1 cellular context compared by ENCODE assay signal in the genomic region with DNA sequence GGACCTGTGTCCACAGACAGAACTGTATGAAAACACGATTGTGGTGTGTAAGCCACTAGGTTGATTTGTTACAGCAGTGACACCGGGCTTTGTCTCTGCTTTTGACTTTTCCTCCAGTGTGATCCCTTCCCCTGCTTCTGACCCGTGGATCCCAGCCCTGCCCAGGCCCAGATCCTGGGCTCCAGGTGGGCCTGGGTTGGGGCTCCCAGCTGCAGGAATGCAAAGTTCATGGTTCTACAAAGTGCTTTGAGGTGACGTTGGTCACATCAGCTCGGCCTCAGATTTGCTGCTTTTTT.
TF ChIP-seq lines count a peak whose summit lies in the region.

No MANE protein-coding gene starts in this region.

TF ChIP-seq in HepG2, 621 proteins besides CTCF, POLR2A, EP300 and RAD21 (continues in another document):
- TF ChIP-seq ZNF878 (CRISPR knock-in tag; IDR thresholded peaks at IDR 0.05) (no peak), ADNP (CRISPR knock-in tag; IDR thresholded peaks at IDR 0.05) (no peak), AHR (CRISPR knock-in tag; IDR thresholded peaks at IDR 0.05) (no peak), DNMT3B (CRISPR knock-in tag; conservative IDR thresholded peaks at IDR 0.05) (no peak), U2AF1 (optimal IDR thresholded peaks at IDR 0.05; ENCODE audit: low read depth, low read length) (no peak), JARID2 (CRISPR knock-in tag; IDR thresholded peaks at IDR 0.05; ENCODE audit: insufficient replicate concordance) (no peak), MAX (IDR thresholded peaks at IDR 0.05) (no peak; the same call in 1 of the 2 replicates), ETV5 (CRISPR knock-in tag; IDR thresholded peaks at IDR 0.05; ENCODE audit: borderline replicate concordance) (no peak; the same call in 1 of the 2 replicates), ATF1 (CRISPR knock-in tag; IDR thresholded peaks at IDR 0.05) (no peak), TBP (CRISPR knock-in tag; IDR thresholded peaks at IDR 0.05) (no peak), ZNF781 (CRISPR knock-in tag; IDR thresholded peaks at IDR 0.05; ENCODE audit: borderline replicate concordance, not compliant biosample characterization) (no peak), ZNF619 (CRISPR knock-in tag; IDR thresholded peaks at IDR 0.05) (no peak), CENPBD1 (CRISPR knock-in tag; IDR thresholded peaks at IDR 0.05; ENCODE audit: borderline replicate concordance, low read depth) (no peak), ZKSCAN1 (IDR thresholded peaks at IDR 0.05; ENCODE audit: low read length) (no peak), ELF4 (CRISPR knock-in tag; IDR thresholded peaks at IDR 0.05; ENCODE audit: borderline replicate concordance) (no peak), SMARCC2 (IDR thresholded peaks at IDR 0.05) (no peak), HOXA7 (CRISPR knock-in tag; IDR thresholded peaks at IDR 0.05) (no peak), ZNF598 (CRISPR knock-in tag; IDR thresholded peaks at IDR 0.05; ENCODE audit: borderline replicate concordance) (0 out of 2 replicates have a peak, but pooled peaks have one; percentile 25), ZNF414 (CRISPR knock-in tag; IDR thresholded peaks at IDR 0.05) (no peak), CEBPB (IDR thresholded peaks at IDR 0.05; ENCODE audit: borderline replicate concordance, low read depth, low read length) (no peak), GATA4 (IDR thresholded peaks at IDR 0.05; ENCODE audit: borderline replicate concordance, low read depth) (no peak), SYNCRIP (IDR thresholded peaks at IDR 0.05; ENCODE audit: insufficient read depth, low read depth, low read length) (no peak), NFKB2 (CRISPR knock-in tag; IDR thresholded peaks at IDR 0.05; ENCODE audit: borderline replicate concordance) (no peak), NR2F1 (CRISPR knock-in tag; IDR thresholded peaks at IDR 0.05) (no peak), KDM5B (CRISPR knock-in tag; IDR thresholded peaks at IDR 0.05; ENCODE audit: borderline replicate concordance) (peak; percentile 48; the same call in 1 of the 2 replicates), GFI1 (CRISPR knock-in tag; IDR thresholded peaks at IDR 0.05; ENCODE audit: borderline replicate concordance) (no peak), ZNF576 (CRISPR knock-in tag; IDR thresholded peaks at IDR 0.05) (no peak), ZNF672 (CRISPR knock-in tag; IDR thresholded peaks at IDR 0.05) (no peak), REPIN1 (CRISPR knock-in tag; IDR thresholded peaks at IDR 0.05; ENCODE audit: borderline replicate concordance, low read depth) (no peak), MAF1 (CRISPR knock-in tag; IDR thresholded peaks at IDR 0.05; ENCODE audit: borderline replicate concordance) (no peak), DRAP1 (CRISPR knock-in tag; IDR thresholded peaks at IDR 0.05) (0 out of 2 replicates have a peak, but pooled peaks have one; percentile 8), ZNF670 (CRISPR knock-in tag; IDR thresholded peaks at IDR 0.05; ENCODE audit: borderline replicate concordance) (no peak), ZNF891 (CRISPR knock-in tag; IDR thresholded peaks at IDR 0.05) (peak; percentile 48; the same call in 1 of the 2 replicates)
- TF ChIP-seq, protein P1, sequence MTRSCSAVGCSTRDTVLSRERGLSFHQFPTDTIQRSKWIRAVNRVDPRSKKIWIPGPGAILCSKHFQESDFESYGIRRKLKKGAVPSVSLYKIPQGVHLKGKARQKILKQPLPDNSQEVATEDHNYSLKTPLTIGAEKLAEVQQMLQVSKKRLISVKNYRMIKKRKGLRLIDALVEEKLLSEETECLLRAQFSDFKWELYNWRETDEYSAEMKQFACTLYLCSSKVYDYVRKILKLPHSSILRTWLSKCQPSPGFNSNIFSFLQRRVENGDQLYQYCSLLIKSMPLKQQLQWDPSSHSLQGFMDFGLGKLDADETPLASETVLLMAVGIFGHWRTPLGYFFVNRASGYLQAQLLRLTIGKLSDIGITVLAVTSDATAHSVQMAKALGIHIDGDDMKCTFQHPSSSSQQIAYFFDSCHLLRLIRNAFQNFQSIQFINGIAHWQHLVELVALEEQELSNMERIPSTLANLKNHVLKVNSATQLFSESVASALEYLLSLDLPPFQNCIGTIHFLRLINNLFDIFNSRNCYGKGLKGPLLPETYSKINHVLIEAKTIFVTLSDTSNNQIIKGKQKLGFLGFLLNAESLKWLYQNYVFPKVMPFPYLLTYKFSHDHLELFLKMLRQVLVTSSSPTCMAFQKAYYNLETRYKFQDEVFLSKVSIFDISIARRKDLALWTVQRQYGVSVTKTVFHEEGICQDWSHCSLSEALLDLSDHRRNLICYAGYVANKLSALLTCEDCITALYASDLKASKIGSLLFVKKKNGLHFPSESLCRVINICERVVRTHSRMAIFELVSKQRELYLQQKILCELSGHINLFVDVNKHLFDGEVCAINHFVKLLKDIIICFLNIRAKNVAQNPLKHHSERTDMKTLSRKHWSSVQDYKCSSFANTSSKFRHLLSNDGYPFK (CRISPR knock-in tag; IDR thresholded peaks at IDR 0.05; ENCODE audit: borderline replicate concordance), result 0 out of 2 replicates have a peak, but pooled peaks have one; percentile 48
- TF ChIP-seq, protein P2, sequence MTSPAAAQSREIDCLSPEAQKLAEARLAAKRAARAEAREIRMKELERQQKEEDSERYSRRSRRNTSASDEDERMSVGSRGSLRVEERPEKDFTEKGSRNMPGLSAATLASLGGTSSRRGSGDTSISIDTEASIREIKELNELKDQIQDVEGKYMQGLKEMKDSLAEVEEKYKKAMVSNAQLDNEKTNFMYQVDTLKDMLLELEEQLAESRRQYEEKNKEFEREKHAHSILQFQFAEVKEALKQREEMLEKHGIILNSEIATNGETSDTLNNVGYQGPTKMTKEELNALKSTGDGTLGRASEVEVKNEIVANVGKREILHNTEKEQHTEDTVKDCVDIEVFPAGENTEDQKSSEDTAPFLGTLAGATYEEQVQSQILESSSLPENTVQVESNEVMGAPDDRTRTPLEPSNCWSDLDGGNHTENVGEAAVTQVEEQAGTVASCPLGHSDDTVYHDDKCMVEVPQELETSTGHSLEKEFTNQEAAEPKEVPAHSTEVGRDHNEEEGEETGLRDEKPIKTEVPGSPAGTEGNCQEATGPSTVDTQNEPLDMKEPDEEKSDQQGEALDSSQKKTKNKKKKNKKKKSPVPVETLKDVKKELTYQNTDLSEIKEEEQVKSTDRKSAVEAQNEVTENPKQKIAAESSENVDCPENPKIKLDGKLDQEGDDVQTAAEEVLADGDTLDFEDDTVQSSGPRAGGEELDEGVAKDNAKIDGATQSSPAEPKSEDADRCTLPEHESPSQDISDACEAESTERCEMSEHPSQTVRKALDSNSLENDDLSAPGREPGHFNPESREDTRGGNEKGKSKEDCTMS (CRISPR knock-in tag; conservative IDR thresholded peaks at IDR 0.05), result no peak
- TF ChIP-seq, protein P3, sequence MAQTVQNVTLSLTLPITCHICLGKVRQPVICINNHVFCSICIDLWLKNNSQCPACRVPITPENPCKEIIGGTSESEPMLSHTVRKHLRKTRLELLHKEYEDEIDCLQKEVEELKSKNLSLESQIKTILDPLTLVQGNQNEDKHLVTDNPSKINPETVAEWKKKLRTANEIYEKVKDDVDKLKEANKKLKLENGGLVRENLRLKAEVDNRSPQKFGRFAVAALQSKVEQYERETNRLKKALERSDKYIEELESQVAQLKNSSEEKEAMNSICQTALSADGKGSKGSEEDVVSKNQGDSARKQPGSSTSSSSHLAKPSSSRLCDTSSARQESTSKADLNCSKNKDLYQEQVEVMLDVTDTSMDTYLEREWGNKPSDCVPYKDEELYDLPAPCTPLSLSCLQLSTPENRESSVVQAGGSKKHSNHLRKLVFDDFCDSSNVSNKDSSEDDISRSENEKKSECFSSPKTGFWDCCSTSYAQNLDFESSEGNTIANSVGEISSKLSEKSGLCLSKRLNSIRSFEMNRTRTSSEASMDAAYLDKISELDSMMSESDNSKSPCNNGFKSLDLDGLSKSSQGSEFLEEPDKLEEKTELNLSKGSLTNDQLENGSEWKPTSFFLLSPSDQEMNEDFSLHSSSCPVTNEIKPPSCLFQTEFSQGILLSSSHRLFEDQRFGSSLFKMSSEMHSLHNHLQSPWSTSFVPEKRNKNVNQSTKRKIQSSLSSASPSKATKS (CRISPR knock-in tag; IDR thresholded peaks at IDR 0.05), result no peak
- TF ChIP-seq, protein P4, sequence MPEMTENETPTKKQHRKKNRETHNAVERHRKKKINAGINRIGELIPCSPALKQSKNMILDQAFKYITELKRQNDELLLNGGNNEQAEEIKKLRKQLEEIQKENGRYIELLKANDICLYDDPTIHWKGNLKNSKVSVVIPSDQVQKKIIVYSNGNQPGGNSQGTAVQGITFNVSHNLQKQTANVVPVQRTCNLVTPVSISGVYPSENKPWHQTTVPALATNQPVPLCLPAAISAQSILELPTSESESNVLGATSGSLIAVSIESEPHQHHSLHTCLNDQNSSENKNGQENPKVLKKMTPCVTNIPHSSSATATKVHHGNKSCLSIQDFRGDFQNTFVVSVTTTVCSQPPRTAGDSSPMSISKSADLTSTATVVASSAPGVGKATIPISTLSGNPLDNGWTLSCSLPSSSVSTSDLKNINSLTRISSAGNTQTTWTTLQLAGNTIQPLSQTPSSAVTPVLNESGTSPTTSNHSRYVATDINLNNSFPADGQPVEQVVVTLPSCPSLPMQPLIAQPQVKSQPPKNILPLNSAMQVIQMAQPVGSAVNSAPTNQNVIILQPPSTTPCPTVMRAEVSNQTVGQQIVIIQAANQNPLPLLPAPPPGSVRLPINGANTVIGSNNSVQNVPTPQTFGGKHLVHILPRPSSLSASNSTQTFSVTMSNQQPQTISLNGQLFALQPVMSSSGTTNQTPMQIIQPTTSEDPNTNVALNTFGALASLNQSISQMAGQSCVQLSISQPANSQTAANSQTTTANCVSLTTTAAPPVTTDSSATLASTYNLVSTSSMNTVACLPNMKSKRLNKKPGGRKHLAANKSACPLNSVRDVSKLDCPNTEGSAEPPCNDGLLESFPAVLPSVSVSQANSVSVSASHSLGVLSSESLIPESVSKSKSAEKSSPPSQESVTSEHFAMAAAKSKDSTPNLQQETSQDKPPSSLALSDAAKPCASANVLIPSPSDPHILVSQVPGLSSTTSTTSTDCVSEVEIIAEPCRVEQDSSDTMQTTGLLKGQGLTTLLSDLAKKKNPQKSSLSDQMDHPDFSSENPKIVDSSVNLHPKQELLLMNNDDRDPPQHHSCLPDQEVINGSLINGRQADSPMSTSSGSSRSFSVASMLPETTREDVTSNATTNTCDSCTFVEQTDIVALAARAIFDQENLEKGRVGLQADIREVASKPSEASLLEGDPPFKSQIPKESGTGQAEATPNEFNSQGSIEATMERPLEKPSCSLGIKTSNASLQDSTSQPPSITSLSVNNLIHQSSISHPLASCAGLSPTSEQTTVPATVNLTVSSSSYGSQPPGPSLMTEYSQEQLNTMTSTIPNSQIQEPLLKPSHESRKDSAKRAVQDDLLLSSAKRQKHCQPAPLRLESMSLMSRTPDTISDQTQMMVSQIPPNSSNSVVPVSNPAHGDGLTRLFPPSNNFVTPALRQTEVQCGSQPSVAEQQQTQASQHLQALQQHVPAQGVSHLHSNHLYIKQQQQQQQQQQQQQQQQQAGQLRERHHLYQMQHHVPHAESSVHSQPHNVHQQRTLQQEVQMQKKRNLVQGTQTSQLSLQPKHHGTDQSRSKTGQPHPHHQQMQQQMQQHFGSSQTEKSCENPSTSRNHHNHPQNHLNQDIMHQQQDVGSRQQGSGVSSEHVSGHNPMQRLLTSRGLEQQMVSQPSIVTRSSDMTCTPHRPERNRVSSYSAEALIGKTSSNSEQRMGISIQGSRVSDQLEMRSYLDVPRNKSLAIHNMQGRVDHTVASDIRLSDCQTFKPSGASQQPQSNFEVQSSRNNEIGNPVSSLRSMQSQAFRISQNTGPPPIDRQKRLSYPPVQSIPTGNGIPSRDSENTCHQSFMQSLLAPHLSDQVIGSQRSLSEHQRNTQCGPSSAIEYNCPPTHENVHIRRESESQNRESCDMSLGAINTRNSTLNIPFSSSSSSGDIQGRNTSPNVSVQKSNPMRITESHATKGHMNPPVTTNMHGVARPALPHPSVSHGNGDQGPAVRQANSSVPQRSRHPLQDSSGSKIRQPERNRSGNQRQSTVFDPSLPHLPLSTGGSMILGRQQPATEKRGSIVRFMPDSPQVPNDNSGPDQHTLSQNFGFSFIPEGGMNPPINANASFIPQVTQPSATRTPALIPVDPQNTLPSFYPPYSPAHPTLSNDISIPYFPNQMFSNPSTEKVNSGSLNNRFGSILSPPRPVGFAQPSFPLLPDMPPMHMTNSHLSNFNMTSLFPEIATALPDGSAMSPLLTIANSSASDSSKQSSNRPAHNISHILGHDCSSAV (CRISPR knock-in tag; IDR thresholded peaks at IDR 0.05; ENCODE audit: borderline replicate concordance), result no peak
- TF ChIP-seq, protein P5, sequence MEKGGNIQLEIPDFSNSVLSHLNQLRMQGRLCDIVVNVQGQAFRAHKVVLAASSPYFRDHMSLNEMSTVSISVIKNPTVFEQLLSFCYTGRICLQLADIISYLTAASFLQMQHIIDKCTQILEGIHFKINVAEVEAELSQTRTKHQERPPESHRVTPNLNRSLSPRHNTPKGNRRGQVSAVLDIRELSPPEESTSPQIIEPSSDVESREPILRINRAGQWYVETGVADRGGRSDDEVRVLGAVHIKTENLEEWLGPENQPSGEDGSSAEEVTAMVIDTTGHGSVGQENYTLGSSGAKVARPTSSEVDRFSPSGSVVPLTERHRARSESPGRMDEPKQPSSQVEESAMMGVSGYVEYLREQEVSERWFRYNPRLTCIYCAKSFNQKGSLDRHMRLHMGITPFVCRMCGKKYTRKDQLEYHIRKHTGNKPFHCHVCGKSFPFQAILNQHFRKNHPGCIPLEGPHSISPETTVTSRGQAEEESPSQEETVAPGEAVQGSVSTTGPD (CRISPR knock-in tag; IDR thresholded peaks at IDR 0.05), result no peak
